Comparison of ENCODE assay signal across 19 cellular contexts in genomic region chr5:87524217-87524616, GRCh38.
A peak's percentile ranks its signal among the peaks of the same experiment; 100 is the strongest.
DNase-seq lines count a peak whose midpoint lies in the region; ATAC-seq, FAIRE-seq and TF ChIP-seq lines count a peak whose summit lies in the region.
"Had no signal": no experiment of that assay in that cellular context is flagged by ENCODE, and none has a peak within 500 bp of the region (broad histone marks: within the 10 kb centered on the region; RNA-seq: fewer than 3 reads in every experiment).

No MANE protein-coding gene starts in this region.

- H3K9me3 ChIP-seq in HCT116 (ENCODE audit: control insufficient read depth in 1 of 2, insufficient read depth in 1 of 2, low read depth in 1 of 2, low read length in 2 of 2) = no peaks in the 10 kb centered on the region
- no peaks in the 10 kb centered on the region for H3K9me3 ChIP-seq in GM12878 (replicated peaks; ENCODE audit: control insufficient read depth, insufficient read depth, low read length)
- no peaks in the 10 kb centered on the region for H3K9me3 ChIP-seq in smooth muscle cell (replicated peaks; ENCODE audit: low read depth)
- H3K9me3 ChIP-seq in MG63 = no peaks in the 10 kb centered on the region
- H3K9me3 ChIP-seq: Peyer's patch, SJCRH30 had no signal

- intact Hi-C loops in HCT116 (cut with micrococcal nuclease) = loop anchor here (5.0 kb wide), 1 partner anchor 1743 kb away; no protein-coding TSS in a partner anchor
- intact Hi-C loops in GM12878 (cut with micrococcal nuclease; ENCODE audit: unreplicated experiment) = no loop called here

- in situ Hi-C loops in GM12878 (cut with MboI) = no loop called here

- no peak for FAIRE-seq in GM12878 (lab: Jason Lieb, UNC)
- FAIRE-seq: A204.1, H54 had no signal

- H3K9me2 ChIP-seq in HCT116 (ENCODE audit: insufficient read depth) = no peaks in the 10 kb centered on the region

- H4K20me1 ChIP-seq in HCT116 (ENCODE audit: insufficient read depth) (no peaks in the 10 kb centered on the region), GM12878 (ENCODE audit: control insufficient read depth, insufficient read depth) (no peaks in the 10 kb centered on the region), smooth muscle cell (ENCODE audit: low read depth) (no peaks in the 10 kb centered on the region)

- H2AFZ ChIP-seq in HCT116 (ENCODE audit: low read depth, low read length, poor library complexity, severe bottlenecking) = no peak overlapping the region
- H2AFZ ChIP-seq in GM12878 (ENCODE audit: control insufficient read depth, low read depth, low read length) = no peak overlapping the region
- H2AFZ ChIP-seq in smooth muscle cell (ENCODE audit: low read depth) = peak overlapping the region; percentile 77

- H3K4me1 ChIP-seq in HCT116 (ENCODE audit: control insufficient read depth in 1 of 2, insufficient read depth in 2 of 2, low read length in 2 of 2) (no peaks in the 10 kb centered on the region), GM12878 (ENCODE audit: control insufficient read depth, insufficient read depth, low read length) (no peaks in the 10 kb centered on the region), smooth muscle cell (ENCODE audit: low read depth) (peaks cover 6% of the 10 kb centered on the region)
- H3K4me1 ChIP-seq: Peyer's patch, SJCRH30 had no signal

- TF ChIP-seq CTCF in HCT116 (IDR thresholded peaks at IDR 0.05 in 2 of 3, conservative IDR thresholded peaks at IDR 0.05 in 1 of 3; ENCODE audit: borderline replicate concordance in 1 of 3, insufficient read depth in 1 of 3, low read depth in 2 of 3, low read length in 2 of 3) (no peak), GM12878 (IDR thresholded peaks at IDR 0.05 in 2 of 3, conservative IDR thresholded peaks at IDR 0.05 in 1 of 3; ENCODE audit: control insufficient read depth in 2 of 3, extremely low read depth in 1 of 3, insufficient read depth in 1 of 3, low read depth in 3 of 3, low read length in 3 of 3) (no peak), smooth muscle cell (IDR thresholded peaks at IDR 0.05; ENCODE audit: borderline replicate concordance, insufficient read depth, poor library complexity, severe bottlenecking) (no peak)

- H3K9ac ChIP-seq in HCT116 (ENCODE audit: low read length) (no peak overlapping the region), GM12878 (ENCODE audit: control insufficient read depth, insufficient read depth, low read length) (no peak overlapping the region), smooth muscle cell (ENCODE audit: low read depth) (no peak overlapping the region)

- H3K27me3 ChIP-seq in HCT116 (ENCODE audit: insufficient read depth, low read length) = no peaks in the 10 kb centered on the region
- H3K27me3 ChIP-seq in GM12878 (replicated peaks in 1 of 2; ENCODE audit: control insufficient read depth in 2 of 2, insufficient read depth in 2 of 2, low read length in 1 of 2) = no peaks in the 10 kb centered on the region
- H3K27me3 ChIP-seq in smooth muscle cell (ENCODE audit: low read depth) = no peaks in the 10 kb centered on the region
- H3K27me3 ChIP-seq in MG63 = no peaks in the 10 kb centered on the region
- H3K27me3 ChIP-seq: Peyer's patch, SJCRH30 had no signal

- CTCF ChIA-PET in HCT116 (lab: Charles Lee) (no interaction called here), GM12878 (lab: Yijun Ruan, JAX) (no interaction called here)

- H3K4me3 ChIP-seq in HCT116 (replicated peaks in 1 of 2; ENCODE audit: low read depth in 1 of 2, low read length in 2 of 2) (no peak overlapping the region), GM12878 (no peak overlapping the region), smooth muscle cell (no peak overlapping the region), MG63 (no peak overlapping the region)
- H3K4me3 ChIP-seq: Peyer's patch, SJCRH30 had no signal

- H3K79me2 ChIP-seq in HCT116 (ENCODE audit: insufficient read depth, low read length) = no peaks in the 10 kb centered on the region
- H3K79me2 ChIP-seq in GM12878 (ENCODE audit: control insufficient read depth, insufficient read depth, low read length) = no peaks in the 10 kb centered on the region
- no peaks in the 10 kb centered on the region for H3K79me2 ChIP-seq in smooth muscle cell (ENCODE audit: low read depth)

- 40% methylated on average over 9 of the region's 9 CpGs for WGBS in GM12878 (ENCODE audit: insufficient coverage, insufficient replicate concordance, low lambda C conversion rate, missing lambda C conversion rate)
- WGBS in smooth muscle cell (ENCODE audit: low lambda C conversion rate) = 57% methylated on average over 9 of the region's 9 CpGs

- POLR2A ChIA-PET in HCT116 (lab: Charles Lee) = no interaction called here
- POLR2A ChIA-PET in GM12878 (lab: Charles Lee) = no interaction called here

- H3K36me3 ChIP-seq in HCT116 (ENCODE audit: control insufficient read depth in 1 of 2, insufficient read depth in 2 of 2, low read length in 2 of 2) (no peaks in the 10 kb centered on the region), GM12878 (ENCODE audit: control insufficient read depth in 2 of 2, insufficient read depth in 2 of 2, low read length in 1 of 2) (no peaks in the 10 kb centered on the region), smooth muscle cell (ENCODE audit: low read depth) (no peaks in the 10 kb centered on the region), MG63 (no peaks in the 10 kb centered on the region)
- H3K36me3 ChIP-seq: Peyer's patch, SJCRH30 had no signal

- RAD21 ChIA-PET in HCT116 (lab: Charles Lee; ENCODE audit: low non-redundant PET in 1 of 2, low total read pairs in 2 of 2, uncharacterized antibody in 2 of 2, unreplicated experiment in 2 of 2) (no interaction called here), GM12878 (lab: Charles Lee; ENCODE audit: unreplicated experiment) (no interaction called here)

- no peak overlapping the region for H3K27ac ChIP-seq in HCT116 (ENCODE audit: low read depth, low read length)
- H3K27ac ChIP-seq in GM12878 (ENCODE audit: control insufficient read depth, insufficient read depth) = no peak overlapping the region
- H3K27ac ChIP-seq in smooth muscle cell (ENCODE audit: low read depth) = no peak overlapping the region
- H3K27ac ChIP-seq: HL-60, Peyer's patch, SJCRH30 had no signal

- no peaks in the 10 kb centered on the region for H3F3A ChIP-seq in smooth muscle cell (ENCODE audit: low read depth)

- H3K4me2 ChIP-seq in HCT116 (ENCODE audit: low read length) (no peak overlapping the region), GM12878 (ENCODE audit: control insufficient read depth, insufficient read depth) (no peak overlapping the region), smooth muscle cell (no peak overlapping the region)

- SMC1A ChIA-PET in GM12878 (lab: Charles Lee; ENCODE audit: uncharacterized antibody, unreplicated experiment) = no interaction called here

- DNase-seq in NCI-H748 (lab: John Stamatoyannopoulos, UW; ENCODE audit: unreplicated experiment) (peak; percentile 71), NCI-H748 treated with DMSO at 0.1 percent for 48 hours (lab: John Stamatoyannopoulos, UW) (no peak), HCT116 (ENCODE audit: low read depth, low spot score) (no peak), GM12878 (ENCODE audit: low read depth, low spot score) (no peak), smooth muscle cell (lab: John Stamatoyannopoulos, UW; ENCODE audit: unreplicated experiment) (no peak), RKO (ENCODE audit: low spot score) (no peak), MG63 (no peak)
- DNase-seq: GF-D8, NCI-H1048, NCI-H1694, NCI-H2081 treated with DMSO at 0.1 percent for 48 hours, NCI-H446, NCI-H526 treated with DMSO at 0.1 percent for 48 hours, Peyer's patch, SJCRH30, T1000 had no signal

- no peak for TF ChIP-seq POLR2A in HCT116 (IDR thresholded peaks at IDR 0.05; ENCODE audit: borderline replicate concordance, extremely low read depth, insufficient read depth, insufficient read length)
- TF ChIP-seq POLR2A in GM12878 (IDR thresholded peaks at IDR 0.05; ENCODE audit: low read depth, low read length) = no peak

- BruUV-seq in HCT116 (replicated peaks; lab: Mats Ljungman, UMichigan) (no TSS peak), GM12878 (replicated peaks; lab: Mats Ljungman, UMichigan) (no TSS peak)

- ATAC-seq in HCT116 (no peak), GM12878 (peak; percentile 15; the same call in 1 of the 3 replicates)

- no peak for TF ChIP-seq RAD21 in HCT116 (IDR thresholded peaks at IDR 0.05; ENCODE audit: low read depth)
- no peak for TF ChIP-seq RAD21 in GM12878 (IDR thresholded peaks at IDR 0.05; ENCODE audit: insufficient read depth, low read depth, low read length)

- no peak for TF ChIP-seq EP300 in GM12878 (IDR thresholded peaks at IDR 0.05; ENCODE audit: borderline replicate concordance in 1 of 2, control insufficient read depth in 1 of 2, low read depth in 2 of 2, low read length in 2 of 2)

TF ChIP-seq in HCT116, 20 proteins besides CTCF, POLR2A, EP300 and RAD21 (continues in another document):
- TF ChIP-seq ELF1 (IDR thresholded peaks at IDR 0.05; ENCODE audit: borderline replicate concordance, low read depth) = no peak

TF ChIP-seq in GM12878, 131 proteins besides CTCF, POLR2A, EP300 and RAD21 (continues in another document):
- TF ChIP-seq JUNB (IDR thresholded peaks at IDR 0.05) = no peak
- no peak for TF ChIP-seq HSF1 (IDR thresholded peaks at IDR 0.05; ENCODE audit: low read depth, low read length)
- no peak for TF ChIP-seq IRF4 (IDR thresholded peaks at IDR 0.05; ENCODE audit: low read depth, low read length)
- no peak for TF ChIP-seq MTA3 (IDR thresholded peaks at IDR 0.05; ENCODE audit: borderline replicate concordance, low read length)
- no peak for TF ChIP-seq EZH2 (IDR thresholded peaks at IDR 0.05; ENCODE audit: borderline replicate concordance, control insufficient read depth, low read depth, low read length)
- no peak for TF ChIP-seq POU2F2 (IDR thresholded peaks at IDR 0.05; ENCODE audit: borderline replicate concordance, low read depth, low read length)
